In genomic region chr11:106249857-106250256, GRCh38 we compare ENCODE assay signal across 21 cellular contexts.
DNase-seq lines count a peak whose midpoint lies in the region; ATAC-seq and TF ChIP-seq lines count a peak whose summit lies in the region.
"Had no signal": no experiment of that assay in that cellular context is flagged by ENCODE, and none has a peak within 500 bp of the region (broad histone marks: within the 10 kb centered on the region; RNA-seq: fewer than 3 reads in every experiment).

No MANE protein-coding gene starts in this region.

- no peaks in the 10 kb centered on the region for H3K27me3 Mint-ChIP-seq in activated T-helper 1 cell treated with anti-CD3 and anti-CD28 coated beads, Interleukin-12 subunit alpha, Interleukin-12 subunit beta, Interleukin-2, Interleukin-4 antibody, amounts not matched to agents 30 ng/mL and 10 ng/mL and 1 ng/mL, durations not matched to agents 14 hours and 24 hours and 36 hours (ENCODE audit: insufficient read depth)
- H3K27me3 Mint-ChIP-seq: activated CD8-positive, alpha-beta T cell treated with anti-CD3 and anti-CD28 coated beads for 36 hours; activated T-cell treated with anti-CD3 and anti-CD28 coated beads, Interleukin-2, amount 50 U/mL, for 24 hours; stimulated activated naive CD8-positive, alpha-beta T cell treated with anti-CD3 and anti-CD28 coated beads, Interleukin-15, Interleukin-2, amounts not matched to agents 100 ng/mL and 50 ng/mL, for 24 hours; type B pancreatic cell had no signal

- no peaks in the 10 kb centered on the region for H3K36me3 Mint-ChIP-seq in activated T-helper 1 cell treated with anti-CD3 and anti-CD28 coated beads, Interleukin-12 subunit alpha, Interleukin-12 subunit beta, Interleukin-2, Interleukin-4 antibody, amounts not matched to agents 30 ng/mL and 10 ng/mL and 1 ng/mL, durations not matched to agents 14 hours and 24 hours and 36 hours (ENCODE audit: low read depth)
- H3K36me3 Mint-ChIP-seq: type B pancreatic cell had no signal

- ATAC-seq in GM19324 (IDR thresholded peaks at IDR 0.05; ENCODE audit: low FRiP score, unreplicated experiment) (no peak), HG03520 (IDR thresholded peaks at IDR 0.05; ENCODE audit: unreplicated experiment) (no peak)
- ATAC-seq: activated CD8-positive, alpha-beta T cell treated with anti-CD3 and anti-CD28 coated beads for 36 hours; left ventricle myocardium superior had no signal

- H3K9me3 Mint-ChIP-seq in activated T-helper 1 cell treated with anti-CD3 and anti-CD28 coated beads, Interleukin-12 subunit alpha, Interleukin-12 subunit beta, Interleukin-2, Interleukin-4 antibody, amounts not matched to agents 30 ng/mL and 10 ng/mL and 1 ng/mL, durations not matched to agents 14 hours and 24 hours and 36 hours = peaks cover 19% of the 10 kb centered on the region

- intact Hi-C loops in activated T-helper 1 cell treated with anti-CD3 and anti-CD28 coated beads, Interleukin-12 subunit alpha, Interleukin-12 subunit beta, Interleukin-2, Interleukin-4 antibody, amounts not matched to agents 30 ng/mL and 10 ng/mL and 1 ng/mL, durations not matched to agents 14 hours and 24 hours and 36 hours (cut with micrococcal nuclease) = no loop called here

- TF ChIP-seq CTCF in brain microvascular endothelial cell (IDR thresholded peaks at IDR 0.05; ENCODE audit: low read depth, low read length, missing control alignments) = no peak

- no peak overlapping the region for H3K27ac Mint-ChIP-seq in activated T-helper 1 cell treated with anti-CD3 and anti-CD28 coated beads, Interleukin-12 subunit alpha, Interleukin-12 subunit beta, Interleukin-2, Interleukin-4 antibody, amounts not matched to agents 30 ng/mL and 10 ng/mL and 1 ng/mL, durations not matched to agents 14 hours and 24 hours and 36 hours
- H3K27ac Mint-ChIP-seq: activated CD8-positive, alpha-beta T cell treated with anti-CD3 and anti-CD28 coated beads for 36 hours; activated T-cell treated with anti-CD3 and anti-CD28 coated beads, Interleukin-2, amount 50 U/mL, for 24 hours; stimulated activated naive CD8-positive, alpha-beta T cell treated with anti-CD3 and anti-CD28 coated beads, Interleukin-15, Interleukin-2, amounts not matched to agents 100 ng/mL and 50 ng/mL, for 24 hours; T-helper 1 cell treated with Interleukin-12 subunit alpha and Interleukin-12 subunit beta and Interleukin-4 antibody, amounts not matched to agents 30 μg/mL and 1 μg/mL, for 36 hours; type B pancreatic cell had no signal

- no peak overlapping the region for H3K4me3 Mint-ChIP-seq in activated T-helper 1 cell treated with anti-CD3 and anti-CD28 coated beads, Interleukin-12 subunit alpha, Interleukin-12 subunit beta, Interleukin-2, Interleukin-4 antibody, amounts not matched to agents 30 ng/mL and 10 ng/mL and 1 ng/mL, durations not matched to agents 14 hours and 24 hours and 36 hours
- H3K4me3 Mint-ChIP-seq: activated CD8-positive, alpha-beta T cell treated with anti-CD3 and anti-CD28 coated beads for 36 hours; activated T-cell treated with anti-CD3 and anti-CD28 coated beads, Interleukin-2, amount 50 U/mL, for 24 hours; stimulated activated naive CD8-positive, alpha-beta T cell treated with anti-CD3 and anti-CD28 coated beads, Interleukin-15, Interleukin-2, amounts not matched to agents 100 ng/mL and 50 ng/mL, for 24 hours; T-helper 1 cell treated with Interleukin-12 subunit alpha and Interleukin-12 subunit beta and Interleukin-4 antibody, amounts not matched to agents 30 μg/mL and 1 μg/mL, for 36 hours; type B pancreatic cell had no signal

- in situ Hi-C loops in brain microvascular endothelial cell (cut with HindIII; ENCODE audit: low pct_ligation_motif_present, low sequenced_read_pairs) = no loop called here

- DNase-seq in NCI-H2227 (lab: John Stamatoyannopoulos, UW; ENCODE audit: unreplicated experiment) = peak; percentile 10
- peak; percentile 83 for DNase-seq in brain microvascular endothelial cell
- DNase-seq in iPS-NIHi11 (ENCODE audit: low spot score) = peak; percentile 6
- peak; percentile 25 for DNase-seq in skeletal muscle cell (ENCODE audit: low read depth)
- no peak for DNase-seq in activated T-helper 1 cell treated with anti-CD3 and anti-CD28 coated beads, Interleukin-12 subunit alpha, Interleukin-12 subunit beta, Interleukin-2, Interleukin-4 antibody, amounts not matched to agents 30 ng/mL and 10 ng/mL and 1 ng/mL, durations not matched to agents 14 hours and 24 hours and 36 hours (ENCODE audit: low spot score)
- DNase-seq: activated CD8-positive, alpha-beta T cell treated with anti-CD3 and anti-CD28 coated beads for 36 hours; activated naive CD4-positive, alpha-beta T cell treated with anti-CD3 and anti-CD28 coated beads, Interleukin-2, amount 50 U/mL, for 16 hours; activated T-cell treated with anti-CD3 and anti-CD28 coated beads, Interleukin-2, amount 50 U/mL, for 24 hours; COR-L47; dermis blood vessel endothelial cell; left ventricle myocardium superior; NCI-H1105; OCI-M1; SHP77 treated with DMSO at 0.1 percent for 48 hours; stimulated activated CD4-positive, alpha-beta T cell treated with anti-CD3 and anti-CD28 coated beads, Interleukin-2, amount 100 ng/mL, for 48 hours had no signal

- peak overlapping the region; percentile 50 for H3K27ac ChIP-seq in brain microvascular endothelial cell
- H3K27ac ChIP-seq: parathyroid adenoma had no signal

- H3K4me1 Mint-ChIP-seq in activated T-helper 1 cell treated with anti-CD3 and anti-CD28 coated beads, Interleukin-12 subunit alpha, Interleukin-12 subunit beta, Interleukin-2, Interleukin-4 antibody, amounts not matched to agents 30 ng/mL and 10 ng/mL and 1 ng/mL, durations not matched to agents 14 hours and 24 hours and 36 hours (ENCODE audit: low read depth) = no peaks in the 10 kb centered on the region

- no peaks in the 10 kb centered on the region for H3K27me3 ChIP-seq in brain microvascular endothelial cell (replicated peaks)

- H3K36me3 ChIP-seq in brain microvascular endothelial cell (replicated peaks) = no peaks in the 10 kb centered on the region

- no peak overlapping the region for H3K4me3 ChIP-seq in brain microvascular endothelial cell (ENCODE audit: low read depth, low read length)
- H3K4me3 ChIP-seq in skeletal muscle cell (ENCODE audit: low read depth, low read length) = no peak overlapping the region
